Comparison of ENCODE assay signal across 1 cellular context in the genomic region with DNA sequence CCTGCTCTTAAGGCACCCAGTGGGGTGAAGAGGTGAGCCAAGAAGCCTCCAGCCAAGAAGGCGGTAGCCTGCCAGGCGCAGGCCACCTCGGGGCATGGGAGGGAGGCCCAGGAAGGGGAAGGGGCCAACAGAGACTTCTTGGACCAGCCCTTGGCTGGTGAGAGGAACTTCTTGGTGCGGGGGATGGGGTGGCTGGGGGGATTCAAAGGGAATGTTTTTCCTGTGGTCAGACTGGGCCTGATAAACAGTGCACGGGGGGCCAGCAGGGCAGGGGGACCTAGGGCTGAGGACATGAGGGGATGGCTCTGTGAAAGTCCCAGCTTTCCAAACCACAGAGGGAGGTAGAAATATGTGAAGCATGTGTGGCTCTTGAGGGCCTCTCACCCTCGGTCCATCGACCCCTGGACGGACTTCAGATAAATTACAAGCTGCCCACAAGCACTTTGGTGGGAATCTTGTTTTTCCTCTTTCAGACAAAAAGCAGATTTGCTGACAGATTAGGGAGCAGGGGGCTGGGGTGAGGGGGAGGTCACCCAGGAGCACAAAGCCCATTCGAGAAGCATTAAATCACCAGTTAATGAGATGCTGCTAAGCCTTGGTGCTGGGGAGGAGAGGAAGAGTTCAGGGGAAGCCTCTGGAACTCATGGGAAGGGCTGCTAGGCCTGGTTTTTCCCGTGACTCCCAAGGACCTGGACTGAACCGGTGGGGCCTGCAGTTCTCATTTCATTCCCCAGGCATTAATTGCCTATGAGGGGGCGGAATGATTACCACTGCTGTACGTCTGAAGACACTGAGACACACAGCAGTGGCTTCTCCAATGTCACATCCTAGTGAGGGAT.
TF ChIP-seq lines count a peak whose summit lies in the region.

No MANE protein-coding gene starts in this region.

TF ChIP-seq in IMR-90, 13 proteins besides CTCF, POLR2A, EP300 and RAD21:
- TF ChIP-seq FOS (IDR thresholded peaks at IDR 0.05; ENCODE audit: low read depth, low read length) (peak; percentile 50; the same call in 1 of the 2 replicates), BHLHE40 (IDR thresholded peaks at IDR 0.05; ENCODE audit: low read depth, low read length) (peak; percentile 8; the same call in 1 of the 2 replicates), MAZ (IDR thresholded peaks at IDR 0.05; ENCODE audit: borderline replicate concordance, low read depth, low read length) (peak; percentile 9; the same call in 1 of the 2 replicates), RCOR1 (IDR thresholded peaks at IDR 0.05; ENCODE audit: insufficient replicate concordance, low read length) (no peak), MXI1 (IDR thresholded peaks at IDR 0.05; ENCODE audit: borderline replicate concordance, low read depth, low read length) (no peak), RFX5 (IDR thresholded peaks at IDR 0.05; ENCODE audit: low read depth, low read length) (no peak)
